8 cellular contexts compared by ENCODE assay signal in the genomic region with DNA sequence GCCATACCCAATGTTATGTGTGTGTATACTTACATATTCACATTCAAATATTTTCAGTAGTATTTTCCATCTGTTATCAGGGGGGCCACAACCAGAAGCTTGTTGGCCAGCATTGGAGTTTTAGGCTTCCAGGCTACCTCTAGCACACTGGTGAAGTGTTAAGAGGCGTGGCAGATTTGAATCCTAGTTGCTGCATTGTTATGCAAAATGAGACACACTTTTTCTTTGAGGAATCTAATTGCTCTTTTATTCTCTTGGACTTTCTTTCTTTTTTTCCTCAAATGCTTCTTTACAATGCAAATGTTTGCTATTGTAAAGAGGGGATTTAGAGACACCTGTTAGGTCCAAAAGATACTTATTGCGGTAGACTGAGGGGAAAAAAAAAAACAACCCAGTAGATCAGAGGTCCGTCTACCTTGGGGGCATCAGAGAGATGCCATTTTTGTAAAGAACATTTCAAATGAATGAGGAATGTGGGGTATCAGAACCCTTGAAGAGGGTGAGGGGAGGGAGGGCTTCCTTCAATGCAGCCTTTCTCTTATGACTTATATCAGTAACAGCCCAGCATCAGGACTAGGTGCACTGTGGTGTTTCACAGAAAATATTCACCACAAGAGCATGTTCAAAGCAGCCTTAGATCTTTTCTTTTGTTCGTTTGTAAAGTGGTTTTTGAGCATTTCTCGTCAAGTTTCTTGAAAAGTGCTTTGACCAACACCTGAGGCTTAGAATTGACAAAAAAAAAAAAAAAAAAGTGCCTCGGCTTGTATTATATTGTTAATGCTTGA. TPM values are rescaled to one million over a fixed set of nuclear protein-coding genes. Genes with fewer than 3 reads are reported as not detected.
DNase-seq lines count a peak whose midpoint lies in the region; ATAC-seq and TF ChIP-seq lines count a peak whose summit lies in the region.

No MANE protein-coding gene starts in this region.

- peaks cover 0 to 19% (median 0%) of the 10 kb centered on the region in 5 donors for H3K36me3 Mint-ChIP-seq in naive thymus-derived CD4-positive, alpha-beta T cell

- peaks cover 0 to 3% (median 0%) of the 10 kb centered on the region in 5 donors for H3K27me3 Mint-ChIP-seq in naive thymus-derived CD4-positive, alpha-beta T cell

- no peaks in the 10 kb centered on the region for H3K9me3 ChIP-seq in MG63
- no peaks in the 10 kb centered on the region for H3K9me3 ChIP-seq in naive thymus-derived CD4-positive, alpha-beta T cell (ENCODE audit: control insufficient read depth in 2 of 3, low read length in 3 of 3)

- no peak for TF ChIP-seq CTCF in AG10803 (conservative IDR thresholded peaks at IDR 0.05; ENCODE audit: low read length)

- CTCF ChIA-PET in naive thymus-derived CD4-positive, alpha-beta T cell (lab: Charles Lee): interaction anchor here (1.0 kb wide), 1 partner anchor 49 kb away, joined by 5 read pairs; no protein-coding TSS in a partner anchor

- ATAC-seq in naive thymus-derived CD4-positive, alpha-beta T cell: no peak
- ATAC-seq in GM19328 (IDR thresholded peaks at IDR 0.05; ENCODE audit: unreplicated experiment) (no peak), GM21723 (IDR thresholded peaks at IDR 0.05; ENCODE audit: unreplicated experiment) (no peak), sciatic nerve (no peak)

- intact Hi-C loops in naive thymus-derived CD4-positive, alpha-beta T cell (cut with micrococcal nuclease): loop anchor here (1.0 to 5.0 kb wide), 8 partner anchors 7 to 1747 kb away; no protein-coding TSS in a partner anchor
- intact Hi-C loops in sciatic nerve (cut with DNase I): no loop called here

- H3K4me1 Mint-ChIP-seq in naive thymus-derived CD4-positive, alpha-beta T cell: peaks cover 46 to 62% (median 56%) of the 10 kb centered on the region in 7 donors

- H3K27ac ChIP-seq in caudate nucleus (ENCODE audit: low read depth, low read length): peak overlapping the region; percentile 96
- peak overlapping the region; percentile 92 for H3K27ac ChIP-seq in naive thymus-derived CD4-positive, alpha-beta T cell (ENCODE audit: low read depth, low read length)

- H3K27me3 ChIP-seq in MG63: no peaks in the 10 kb centered on the region
- H3K27me3 ChIP-seq in naive thymus-derived CD4-positive, alpha-beta T cell (ENCODE audit: control insufficient read depth in 2 of 2, insufficient read depth in 2 of 2, low read length in 2 of 2): no peaks in the 10 kb centered on the region

- H3K27ac Mint-ChIP-seq in naive thymus-derived CD4-positive, alpha-beta T cell: peak overlapping the region; percentile 94 to 99 (median 99)

- POLR2A ChIA-PET in naive thymus-derived CD4-positive, alpha-beta T cell (lab: Charles Lee): interaction anchor here (0.8 to 7.1 kb wide), 4 partner anchors 8 to 36 kb away, joined by 3 to 98 read pairs (median 20); no protein-coding TSS in a partner anchor

- DNase-seq in AG10803 (ENCODE audit: low read depth) (no peak), MG63 (no peak), caudate nucleus (lab: John Stamatoyannopoulos, UW) (peak in 2 of 61 donors; percentile 4 to 10), middle frontal gyrus (ENCODE audit: extremely low spot score, low spot score) (no peak), sciatic nerve (ENCODE audit: low spot score) (no peak)
- DNase-seq in naive thymus-derived CD4-positive, alpha-beta T cell: peak in 7 of 9 donors; percentile 54 to 80 (median 72)

- H3K4me3 Mint-ChIP-seq in naive thymus-derived CD4-positive, alpha-beta T cell: peak overlapping the region; percentile 93 to 100 (median 98)

- H3K36me3 ChIP-seq in MG63: no peaks in the 10 kb centered on the region
- peaks cover 0 to 17% (median 0%) of the 10 kb centered on the region in 3 experiments for H3K36me3 ChIP-seq in naive thymus-derived CD4-positive, alpha-beta T cell (ENCODE audit: control insufficient read depth in 2 of 3, insufficient read depth in 3 of 3, low read length in 3 of 3)

- H3K9me3 Mint-ChIP-seq in naive thymus-derived CD4-positive, alpha-beta T cell: peaks cover 0 to 5% (median 0%) of the 10 kb centered on the region in 11 donors

- H3K4me3 ChIP-seq in AG10803 (ENCODE audit: low read length): peak overlapping the region; percentile 94
- H3K4me3 ChIP-seq in MG63: peak overlapping the region; percentile 87
- H3K4me3 ChIP-seq in naive thymus-derived CD4-positive, alpha-beta T cell (ENCODE audit: low read length): peak overlapping the region; percentile 98

- H3K4me1 ChIP-seq in naive thymus-derived CD4-positive, alpha-beta T cell (ENCODE audit: control insufficient read depth in 2 of 2, insufficient read depth in 2 of 2, low read length in 2 of 2): peaks cover 54 to 55% of the 10 kb centered on the region in 2 donors

RNA-seq across cellular contexts. Expression of a gene that starts 3.8 kb away (rescaled TPM):
- 15.2 and 75.5 TPM in 2 replicates for total RNA-seq in MG63 (2014; rRNA removed; shearing (Covaris generic); ENCODE audit: low replicate concordance)
- total RNA-seq in naive thymus-derived CD4-positive, alpha-beta T cell: 100 to 1,000 TPM; 233 to 294 (median 258) TPM
- 10 to 100 TPM; 37.1 to 52.7 TPM for polyA plus RNA-seq in naive thymus-derived CD4-positive, alpha-beta T cell
- 198 TPM for total RNA-seq in sciatic nerve

Comparison
In these comparisons a context has a peak if more than half of its experiments do, and no peak if none do; other contexts are left out.
1. DNase-seq: peak in naive thymus-derived CD4-positive, alpha-beta T cell (7 of 9); none in AG10803 (single experiment), MG63 (single experiment), middle frontal gyrus (single experiment) and sciatic nerve (single experiment).
2. Peak in every context shown above with its lines, with median percentiles within 50 percentile points of each other: H3K4me3 ChIP-seq.